1 cellular context compared by ENCODE assay signal in the genomic region with DNA sequence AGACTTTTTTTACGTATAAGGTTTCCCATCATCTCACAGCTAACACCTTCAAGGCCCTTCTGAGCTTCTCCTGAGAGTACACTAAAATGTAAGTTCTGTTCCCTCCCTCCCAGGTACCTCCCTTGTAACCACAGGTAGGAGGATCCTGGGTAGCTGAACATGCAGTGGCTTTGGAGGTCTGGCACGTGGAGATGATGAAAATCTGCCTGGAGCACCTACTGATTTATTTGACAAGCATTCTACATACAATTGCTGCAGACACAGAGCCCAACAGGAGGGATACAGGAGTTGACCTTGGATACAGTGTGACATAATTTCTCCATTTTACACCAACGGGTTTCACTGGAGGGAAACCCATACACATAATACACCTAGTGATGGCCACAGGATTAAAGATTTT.
TF ChIP-seq lines count a peak whose summit lies in the region.

No MANE protein-coding gene starts in this region.

TF ChIP-seq in IMR-90, 13 proteins besides CTCF, POLR2A, EP300 and RAD21 (continued from another document):
- TF ChIP-seq, protein P1, sequence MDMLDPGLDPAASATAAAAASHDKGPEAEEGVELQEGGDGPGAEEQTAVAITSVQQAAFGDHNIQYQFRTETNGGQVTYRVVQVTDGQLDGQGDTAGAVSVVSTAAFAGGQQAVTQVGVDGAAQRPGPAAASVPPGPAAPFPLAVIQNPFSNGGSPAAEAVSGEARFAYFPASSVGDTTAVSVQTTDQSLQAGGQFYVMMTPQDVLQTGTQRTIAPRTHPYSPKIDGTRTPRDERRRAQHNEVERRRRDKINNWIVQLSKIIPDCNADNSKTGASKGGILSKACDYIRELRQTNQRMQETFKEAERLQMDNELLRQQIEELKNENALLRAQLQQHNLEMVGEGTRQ (IDR thresholded peaks at IDR 0.05; ENCODE audit: low read depth, low read length), result no peak
- no peak for TF ChIP-seq MXI1 (IDR thresholded peaks at IDR 0.05; ENCODE audit: borderline replicate concordance, low read depth, low read length)
- TF ChIP-seq NFE2L2 (IDR thresholded peaks at IDR 0.05; ENCODE audit: low read depth, low read length), result no peak
TF ChIP-seq in IMR-90: peak in this region for 0.
